23 cellular contexts compared by ENCODE assay signal in genomic region chr19:8731428-8732169, GRCh38. TPM values are rescaled to one million over a fixed set of nuclear protein-coding genes. Genes with fewer than 3 reads are reported as not detected.
DNase-seq lines count a peak whose midpoint lies in the region; ATAC-seq and TF ChIP-seq lines count a peak whose summit lies in the region.
"Had no signal": no experiment of that assay in that cellular context is flagged by ENCODE, and none has a peak within 500 bp of the region (broad histone marks: within the 10 kb centered on the region; RNA-seq: fewer than 3 reads in every experiment).

No MANE protein-coding gene starts in this region.

- peak; percentile 50 for DNase-seq in activated naive CD4-positive, alpha-beta T cell treated with anti-CD3 and anti-CD28 coated beads, Interleukin-2, amount 10 ng/mL, durations not matched to agents 7 days and 5 days
- no peak for DNase-seq in activated naive CD4-positive, alpha-beta T cell treated with anti-CD3 and anti-CD28 coated beads, Interleukin-2, amount 50 U/mL, for 72 hours (ENCODE audit: low spot score in 2 of 2)
- DNase-seq in MM.1S, result peak; percentile 31
- DNase-seq in activated naive CD8-positive, alpha-beta T cell treated with anti-CD3 and anti-CD28 coated beads, Interleukin-2, amount 10 ng/mL, durations not matched to agents 7 days and 5 days, result peak; percentile 38
- DNase-seq in stimulated activated CD8-positive, alpha-beta memory T cell treated with anti-CD3 and anti-CD28 coated beads, Interleukin-4, amount 100 ng/mL, for 48 hours, result peak; percentile 29
- no peak for DNase-seq in progenitor cell of endocrine pancreas (ENCODE audit: low spot score, unreplicated experiment)
- DNase-seq in iPS-NIHi7 (ENCODE audit: extremely low spot score), result no peak
- DNase-seq: activated B cell treated with CpG ODN at 0.5 μM for 24 hours, cerebellar nuclear complex, DMS153, gastrocnemius medialis, Kasumi-1, left lung, NCI-H1105 treated with DMSO at 0.1 percent for 48 hours, NCI-H526 treated with DMSO at 0.1 percent for 48 hours, SHP77 treated with DMSO at 0.1 percent for 48 hours had no signal

- no peak overlapping the region for H3K4me3 ChIP-seq in MM.1S (ENCODE audit: low read length)
- H3K4me3 ChIP-seq: gastrocnemius medialis, left lung, thoracic aorta had no signal

- no peak overlapping the region for H2AFZ ChIP-seq in MM.1S (ENCODE audit: low read length)

- no peak overlapping the region for H3K27ac ChIP-seq in MM.1S (ENCODE audit: low read length)
- H3K27ac ChIP-seq: gastrocnemius medialis, left lung, neutrophil, thoracic aorta had no signal

- no peaks in the 10 kb centered on the region for H3K4me1 ChIP-seq in MM.1S (ENCODE audit: low read length)
- H3K4me1 ChIP-seq: gastrocnemius medialis, left lung had no signal

- no peak overlapping the region for H3K4me3 Mint-ChIP-seq in activated naive CD4-positive, alpha-beta T cell treated with anti-CD3 and anti-CD28 coated beads, Interleukin-2, amount 10 ng/mL, durations not matched to agents 7 days and 5 days
- H3K4me3 Mint-ChIP-seq in activated naive CD8-positive, alpha-beta T cell treated with anti-CD3 and anti-CD28 coated beads, Interleukin-2, amount 10 ng/mL, durations not matched to agents 7 days and 5 days, result no peak overlapping the region
- H3K4me3 Mint-ChIP-seq in progenitor cell of endocrine pancreas (ENCODE audit: low read depth), result no peak overlapping the region
- H3K4me3 Mint-ChIP-seq: activated B cell treated with CpG ODN at 0.5 μM for 24 hours; CD14-positive monocyte; stimulated activated memory B cell treated with anti-CD40 and anti-IgM and Interleukin-4, amounts not matched to agents 10 μg/mL and 1 μg/mL and 100 μg/mL, for 72 hours had no signal

- no peak overlapping the region for H3K9ac ChIP-seq in MM.1S (ENCODE audit: low read length)

- peaks cover 1% of the 10 kb centered on the region for H3K36me3 Mint-ChIP-seq in activated naive CD4-positive, alpha-beta T cell treated with anti-CD3 and anti-CD28 coated beads, Interleukin-2, amount 10 ng/mL, durations not matched to agents 7 days and 5 days
- H3K36me3 Mint-ChIP-seq in activated naive CD4-positive, alpha-beta T cell treated with anti-CD3 and anti-CD28 coated beads, Interleukin-2, amount 50 U/mL, for 72 hours, result no peaks in the 10 kb centered on the region
- no peaks in the 10 kb centered on the region for H3K36me3 Mint-ChIP-seq in activated naive CD8-positive, alpha-beta T cell treated with anti-CD3 and anti-CD28 coated beads, Interleukin-2, amount 10 ng/mL, durations not matched to agents 7 days and 5 days
- H3K36me3 Mint-ChIP-seq in progenitor cell of endocrine pancreas (ENCODE audit: insufficient read depth), result peaks cover 2% of the 10 kb centered on the region
- H3K36me3 Mint-ChIP-seq: CD14-positive monocyte; stimulated activated memory B cell treated with anti-CD40 and anti-IgM and Interleukin-4, amounts not matched to agents 10 μg/mL and 1 μg/mL and 100 μg/mL, for 72 hours had no signal

- no peaks in the 10 kb centered on the region for H3K9me2 ChIP-seq in MM.1S (replicated peaks; ENCODE audit: insufficient read depth, low read length)

- no peaks in the 10 kb centered on the region for H3K79me2 ChIP-seq in MM.1S (ENCODE audit: low read length)

- POLR2A ChIA-PET in activated naive CD8-positive, alpha-beta T cell treated with anti-CD3 and anti-CD28 coated beads, Interleukin-2, amount 10 ng/mL, durations not matched to agents 7 days and 5 days (lab: Charles Lee), result no interaction called here

- H4K20me1 ChIP-seq in MM.1S (ENCODE audit: insufficient read depth, low read length), result no peaks in the 10 kb centered on the region

- no peak overlapping the region for H3K4me2 ChIP-seq in MM.1S (ENCODE audit: low read depth, low read length)

- ATAC-seq in activated naive CD4-positive, alpha-beta T cell treated with anti-CD3 and anti-CD28 coated beads, Interleukin-2, amount 50 U/mL, for 72 hours, result no peak
- no peak for ATAC-seq in activated naive CD8-positive, alpha-beta T cell treated with anti-CD3 and anti-CD28 coated beads, Interleukin-2, amount 10 ng/mL, durations not matched to agents 7 days and 5 days (ENCODE audit: low read depth)
- ATAC-seq in GM21528 (IDR thresholded peaks at IDR 0.05; ENCODE audit: low FRiP score, unreplicated experiment), result no peak
- ATAC-seq: gastrocnemius medialis; left lung; stimulated activated memory B cell treated with anti-CD40 and anti-IgM and Interleukin-4, amounts not matched to agents 10 μg/mL and 1 μg/mL and 100 μg/mL, for 72 hours had no signal

- TF ChIP-seq CTCF in MM.1S (IDR thresholded peaks at IDR 0.05; ENCODE audit: low read length) (no peak), progenitor cell of endocrine pancreas (IDR thresholded peaks at IDR 0.05; ENCODE audit: unreplicated experiment) (no peak)

- no peak overlapping the region for H3K27ac Mint-ChIP-seq in activated naive CD4-positive, alpha-beta T cell treated with anti-CD3 and anti-CD28 coated beads, Interleukin-2, amount 10 ng/mL, durations not matched to agents 7 days and 5 days
- no peak overlapping the region for H3K27ac Mint-ChIP-seq in activated naive CD4-positive, alpha-beta T cell treated with anti-CD3 and anti-CD28 coated beads, Interleukin-2, amount 50 U/mL, for 72 hours
- H3K27ac Mint-ChIP-seq in activated naive CD8-positive, alpha-beta T cell treated with anti-CD3 and anti-CD28 coated beads, Interleukin-2, amount 10 ng/mL, durations not matched to agents 7 days and 5 days, result no peak overlapping the region
- H3K27ac Mint-ChIP-seq in progenitor cell of endocrine pancreas, result no peak overlapping the region
- H3K27ac Mint-ChIP-seq: activated B cell treated with CpG ODN at 0.5 μM for 24 hours; stimulated activated memory B cell treated with anti-CD40 and anti-IgM and Interleukin-4, amounts not matched to agents 10 μg/mL and 1 μg/mL and 100 μg/mL, for 72 hours had no signal

- H3K36me3 ChIP-seq in MM.1S (replicated peaks; ENCODE audit: insufficient read depth, low read length), result no peaks in the 10 kb centered on the region
- H3K36me3 ChIP-seq: gastrocnemius medialis, left lung, neutrophil, thoracic aorta had no signal

- H3K27me3 ChIP-seq in MM.1S (replicated peaks; ENCODE audit: insufficient read depth, low read length), result peaks cover 26% of the 10 kb centered on the region; the same call in 1 of the 2 replicates
- H3K27me3 ChIP-seq: gastrocnemius medialis, left lung, neutrophil had no signal

- peaks cover 11% of the 10 kb centered on the region for H3K9me3 Mint-ChIP-seq in activated naive CD4-positive, alpha-beta T cell treated with anti-CD3 and anti-CD28 coated beads, Interleukin-2, amount 10 ng/mL, durations not matched to agents 7 days and 5 days
- peaks cover 0 to 7% of the 10 kb centered on the region in 2 donors for H3K9me3 Mint-ChIP-seq in activated naive CD4-positive, alpha-beta T cell treated with anti-CD3 and anti-CD28 coated beads, Interleukin-2, amount 50 U/mL, for 72 hours
- peaks cover 10% of the 10 kb centered on the region for H3K9me3 Mint-ChIP-seq in activated naive CD8-positive, alpha-beta T cell treated with anti-CD3 and anti-CD28 coated beads, Interleukin-2, amount 10 ng/mL, durations not matched to agents 7 days and 5 days
- H3K9me3 Mint-ChIP-seq in progenitor cell of endocrine pancreas (ENCODE audit: low read depth), result peaks cover 39% of the 10 kb centered on the region

- no peaks in the 10 kb centered on the region for H3F3A ChIP-seq in MM.1S (ENCODE audit: insufficient read depth, low read length)

- H3K9me3 ChIP-seq in MM.1S (replicated peaks; ENCODE audit: insufficient read depth, low read length), result no peaks in the 10 kb centered on the region
- H3K9me3 ChIP-seq: gastrocnemius medialis, left lung, neutrophil, thoracic aorta had no signal

- H3K4me1 Mint-ChIP-seq in activated naive CD4-positive, alpha-beta T cell treated with anti-CD3 and anti-CD28 coated beads, Interleukin-2, amount 10 ng/mL, durations not matched to agents 7 days and 5 days, result no peaks in the 10 kb centered on the region
- H3K4me1 Mint-ChIP-seq in activated naive CD8-positive, alpha-beta T cell treated with anti-CD3 and anti-CD28 coated beads, Interleukin-2, amount 10 ng/mL, durations not matched to agents 7 days and 5 days, result no peaks in the 10 kb centered on the region
- no peaks in the 10 kb centered on the region for H3K4me1 Mint-ChIP-seq in progenitor cell of endocrine pancreas (ENCODE audit: low read depth)
- H3K4me1 Mint-ChIP-seq: activated B cell treated with CpG ODN at 0.5 μM for 24 hours; CD14-positive monocyte; stimulated activated memory B cell treated with anti-CD40 and anti-IgM and Interleukin-4, amounts not matched to agents 10 μg/mL and 1 μg/mL and 100 μg/mL, for 72 hours had no signal

- peaks cover 10% of the 10 kb centered on the region for H3K27me3 Mint-ChIP-seq in activated naive CD4-positive, alpha-beta T cell treated with anti-CD3 and anti-CD28 coated beads, Interleukin-2, amount 10 ng/mL, durations not matched to agents 7 days and 5 days
- peaks cover 3% of the 10 kb centered on the region for H3K27me3 Mint-ChIP-seq in activated naive CD8-positive, alpha-beta T cell treated with anti-CD3 and anti-CD28 coated beads, Interleukin-2, amount 10 ng/mL, durations not matched to agents 7 days and 5 days
- H3K27me3 Mint-ChIP-seq in progenitor cell of endocrine pancreas, result no peaks in the 10 kb centered on the region
- H3K27me3 Mint-ChIP-seq: stimulated activated memory B cell treated with anti-CD40 and anti-IgM and Interleukin-4, amounts not matched to agents 10 μg/mL and 1 μg/mL and 100 μg/mL, for 72 hours had no signal

- CTCF ChIA-PET in activated naive CD4-positive, alpha-beta T cell treated with anti-CD3 and anti-CD28 coated beads, Interleukin-2, amount 10 ng/mL, durations not matched to agents 7 days and 5 days (lab: Charles Lee), result no interaction called here

RNA-seq across cellular contexts. Expression of gene OR2Z1, which starts 10.2 kb away (rescaled TPM):
- total RNA-seq in activated naive CD4-positive, alpha-beta T cell treated with anti-CD3 and anti-CD28 coated beads, Interleukin-2, amount 50 U/mL, for 72 hours, result not detected
- not detected for total RNA-seq in activated naive CD8-positive, alpha-beta T cell treated with anti-CD3 and anti-CD28 coated beads, Interleukin-2, amount 10 ng/mL, durations not matched to agents 7 days and 5 days
- not detected in 2 replicates for total RNA-seq in progenitor cell of endocrine pancreas
- total RNA-seq: activated B cell treated with CpG ODN at 0.5 μM for 24 hours, astrocyte, gastrocnemius medialis, left lung, mucosa of gallbladder, thoracic aorta had no signal

RNA-seq across cellular contexts. Expression of gene ACTL9, which starts 33.0 kb away (rescaled TPM):
- not detected for total RNA-seq in activated naive CD4-positive, alpha-beta T cell treated with anti-CD3 and anti-CD28 coated beads, Interleukin-2, amount 50 U/mL, for 72 hours
- total RNA-seq in activated naive CD8-positive, alpha-beta T cell treated with anti-CD3 and anti-CD28 coated beads, Interleukin-2, amount 10 ng/mL, durations not matched to agents 7 days and 5 days, result not detected
- not detected in 2 replicates for total RNA-seq in progenitor cell of endocrine pancreas
- total RNA-seq: activated B cell treated with CpG ODN at 0.5 μM for 24 hours, astrocyte, gastrocnemius medialis, left lung, mucosa of gallbladder, thoracic aorta had no signal

Comparison
In these comparisons a context has a peak if more than half of its experiments do, and no peak if none do; other contexts are left out.
1. DNase-seq: peak in activated naive CD4-positive, alpha-beta T cell treated with anti-CD3 and anti-CD28 coated beads, Interleukin-2, amount 10 ng/mL, durations not matched to agents 7 days and 5 days (single experiment), MM.1S (single experiment), activated naive CD8-positive, alpha-beta T cell treated with anti-CD3 and anti-CD28 coated beads, Interleukin-2, amount 10 ng/mL, durations not matched to agents 7 days and 5 days (single experiment) and stimulated activated CD8-positive, alpha-beta memory T cell treated with anti-CD3 and anti-CD28 coated beads, Interleukin-4, amount 100 ng/mL, for 48 hours (single experiment); none in activated naive CD4-positive, alpha-beta T cell treated with anti-CD3 and anti-CD28 coated beads, Interleukin-2, amount 50 U/mL, for 72 hours (0 of 2), progenitor cell of endocrine pancreas (single experiment) and iPS-NIHi7 (single experiment).